Comparison of ENCODE assay signal across 31 cellular contexts in genomic region chrX:46715521-46715920, GRCh38. TPM values are rescaled to one million over a fixed set of nuclear protein-coding genes. Genes with fewer than 3 reads are reported as not detected.
A peak's percentile ranks its signal among the peaks of the same experiment; 100 is the strongest.
DNase-seq lines count a peak whose midpoint lies in the region; ATAC-seq, FAIRE-seq and TF ChIP-seq lines count a peak whose summit lies in the region.
"Had no signal": no experiment of that assay in that cellular context is flagged by ENCODE, and none has a peak within 500 bp of the region (broad histone marks: within the 10 kb centered on the region; RNA-seq: fewer than 3 reads in every experiment).

No MANE protein-coding gene starts in this region.

- H3K27ac Mint-ChIP-seq in activated CD4-positive, alpha-beta memory T cell treated with anti-CD3 and anti-CD28 coated beads, Interleukin-2, amount 10 ng/mL, durations not matched to agents 7 days and 5 days: peak overlapping the region; percentile 47
- H3K27ac Mint-ChIP-seq in activated CD4-positive, alpha-beta memory T cell treated with anti-CD3 and anti-CD28 coated beads for 36 hours: no peak overlapping the region
- H3K27ac Mint-ChIP-seq: effector memory CD8-positive, alpha-beta T cell; naive thymus-derived CD8-positive, alpha-beta T cell had no signal

- no peaks in the 10 kb centered on the region for H3K27me3 Mint-ChIP-seq in activated CD4-positive, alpha-beta memory T cell treated with anti-CD3 and anti-CD28 coated beads, Interleukin-2, amount 10 ng/mL, durations not matched to agents 7 days and 5 days
- no peaks in the 10 kb centered on the region for H3K27me3 Mint-ChIP-seq in activated CD4-positive, alpha-beta memory T cell treated with anti-CD3 and anti-CD28 coated beads for 36 hours
- H3K27me3 Mint-ChIP-seq: naive thymus-derived CD8-positive, alpha-beta T cell had no signal

- H3K4me1 Mint-ChIP-seq in activated CD4-positive, alpha-beta memory T cell treated with anti-CD3 and anti-CD28 coated beads, Interleukin-2, amount 10 ng/mL, durations not matched to agents 7 days and 5 days: peaks cover 65% of the 10 kb centered on the region
- H3K4me1 Mint-ChIP-seq in activated CD4-positive, alpha-beta memory T cell treated with anti-CD3 and anti-CD28 coated beads for 36 hours (ENCODE audit: low read depth): peaks cover 59% of the 10 kb centered on the region

- H3K9me3 ChIP-seq in OCI-LY3 (ENCODE audit: insufficient read depth, low read length): peaks cover 9% of the 10 kb centered on the region; the same call in 1 of the 2 replicates
- H3K9me3 ChIP-seq: BE2C, colonic mucosa, HAP-1, suprapubic skin had no signal

- H3K4me2 ChIP-seq in OCI-LY3 (ENCODE audit: low read length): peak overlapping the region; percentile 63
- H3K4me2 ChIP-seq: PC-9, smooth muscle cell had no signal

- no peak overlapping the region; the same call in 1 of the 2 replicates for H3K27ac ChIP-seq in OCI-LY3 (ENCODE audit: low read length)
- H3K27ac ChIP-seq: colonic mucosa, PC-9, suprapubic skin had no signal

- no peak overlapping the region for H2AFZ ChIP-seq in OCI-LY3 (ENCODE audit: low read depth, low read length)
- H2AFZ ChIP-seq: PC-9 had no signal

- H3K4me3 ChIP-seq in OCI-LY3 (ENCODE audit: low read length): peak overlapping the region; percentile 44; the same call in 1 of the 2 replicates
- H3K4me3 ChIP-seq: colonic mucosa, HAP-1, PC-9, smooth muscle cell, suprapubic skin had no signal

- peak; percentile 96 for FAIRE-seq in GM18507 (lab: Jason Lieb, UNC)
- FAIRE-seq: keratinocyte, urothelium cell line had no signal

- peak overlapping the region; percentile 36 for H3K4me3 Mint-ChIP-seq in activated CD4-positive, alpha-beta memory T cell treated with anti-CD3 and anti-CD28 coated beads, Interleukin-2, amount 10 ng/mL, durations not matched to agents 7 days and 5 days
- no peak overlapping the region for H3K4me3 Mint-ChIP-seq in activated CD4-positive, alpha-beta memory T cell treated with anti-CD3 and anti-CD28 coated beads for 36 hours
- H3K4me3 Mint-ChIP-seq: effector memory CD8-positive, alpha-beta T cell; naive thymus-derived CD8-positive, alpha-beta T cell had no signal

- no peak for DNase-seq in activated CD4-positive, alpha-beta memory T cell treated with anti-CD3 and anti-CD28 coated beads, Interleukin-2, amount 10 ng/mL, durations not matched to agents 7 days and 5 days
- DNase-seq in activated CD4-positive, alpha-beta memory T cell treated with anti-CD3 and anti-CD28 coated beads for 36 hours: no peak
- no peak for DNase-seq in GM18507 (ENCODE audit: extremely low spot score, insufficient read length, low read depth)
- DNase-seq in fibroblast of gingiva (ENCODE audit: low read depth): peak; percentile 1
- DNase-seq in NCI-H446 treated with DMSO at 0.1 percent for 48 hours (lab: John Stamatoyannopoulos, UW): no peak
- no peak for DNase-seq in HEK293T (ENCODE audit: extremely low spot score)
- DNase-seq: activated gamma-delta T cell treated with Interleukin-2 at 50 U/mL for 16 hours; BE2C; colonic mucosa; DMS79; effector memory CD8-positive, alpha-beta T cell; GF-D8; Karpas-422; midbrain; naive thymus-derived CD8-positive, alpha-beta T cell; NCI-H1092; NCI-H187; NCI-H69; PC-9; retina; Right ventricle myocardium superior; stimulated activated CD4-positive, alpha-beta T cell treated with anti-CD3 and anti-CD28 coated beads, Interleukin-2, amount 100 ng/mL, for 24 hours; T1000 had no signal

- H3K27me3 ChIP-seq in OCI-LY3 (ENCODE audit: low read depth, low read length): no peaks in the 10 kb centered on the region
- H3K27me3 ChIP-seq: BE2C, colonic mucosa, suprapubic skin had no signal

- H3K36me3 Mint-ChIP-seq in activated CD4-positive, alpha-beta memory T cell treated with anti-CD3 and anti-CD28 coated beads, Interleukin-2, amount 10 ng/mL, durations not matched to agents 7 days and 5 days (ENCODE audit: low read depth): peaks cover 21% of the 10 kb centered on the region
- peaks cover 4% of the 10 kb centered on the region for H3K36me3 Mint-ChIP-seq in activated CD4-positive, alpha-beta memory T cell treated with anti-CD3 and anti-CD28 coated beads for 36 hours
- H3K36me3 Mint-ChIP-seq: naive thymus-derived CD8-positive, alpha-beta T cell had no signal

- peaks cover 68% of the 10 kb centered on the region for H3K79me2 ChIP-seq in OCI-LY3 (ENCODE audit: low read length)

- H3K4me1 ChIP-seq in OCI-LY3 (ENCODE audit: low read length): peaks cover 77% of the 10 kb centered on the region
- H3K4me1 ChIP-seq: BE2C, colonic mucosa, suprapubic skin had no signal

- peaks cover 10% of the 10 kb centered on the region; the same call in 1 of the 2 replicates for H4K20me1 ChIP-seq in OCI-LY3 (ENCODE audit: insufficient read depth, low read length)

- no peak for TF ChIP-seq CTCF in OCI-LY3 (IDR thresholded peaks at IDR 0.05; ENCODE audit: low read depth, low read length)

- H3K9ac ChIP-seq in OCI-LY3 (ENCODE audit: low read length): 0 out of 2 replicates have a peak overlapping the region, but pooled peaks have one; percentile 9

- no peak for ATAC-seq in GM18868 (IDR thresholded peaks at IDR 0.05; ENCODE audit: unreplicated experiment)
- ATAC-seq: effector memory CD8-positive, alpha-beta T cell; esophagus mucosa; naive thymus-derived CD8-positive, alpha-beta T cell had no signal

- intact Hi-C loops in activated CD4-positive, alpha-beta memory T cell treated with anti-CD3 and anti-CD28 coated beads for 36 hours (cut with micrococcal nuclease): loop anchor here (10.0 kb wide), 1 partner anchor 79 kb away; no protein-coding TSS in a partner anchor

- POLR2A ChIA-PET in activated CD4-positive, alpha-beta memory T cell treated with anti-CD3 and anti-CD28 coated beads, Interleukin-2, amount 10 ng/mL, durations not matched to agents 7 days and 5 days (lab: Charles Lee): interaction anchor here (1.1 kb wide), 1 partner anchor 10 kb away, joined by 3 read pairs; no protein-coding TSS in a partner anchor
- POLR2A ChIA-PET in activated CD4-positive, alpha-beta memory T cell treated with anti-CD3 and anti-CD28 coated beads for 36 hours (lab: Charles Lee): no interaction called here
- POLR2A ChIA-PET in HEK293T (lab: Yijun Ruan, JAX): no interaction called here

- CTCF ChIA-PET in activated CD4-positive, alpha-beta memory T cell treated with anti-CD3 and anti-CD28 coated beads, Interleukin-2, amount 10 ng/mL, durations not matched to agents 7 days and 5 days (lab: Charles Lee): no interaction called here
- CTCF ChIA-PET in activated CD4-positive, alpha-beta memory T cell treated with anti-CD3 and anti-CD28 coated beads for 36 hours (lab: Charles Lee): interaction anchor here (0.8 kb wide), 1 partner anchor 121 kb away, joined by 3 read pairs; no protein-coding TSS in a partner anchor
- CTCF ChIA-PET in HEK293T (lab: Yijun Ruan, JAX): no interaction called here

- peaks cover 3% of the 10 kb centered on the region for H3K9me3 Mint-ChIP-seq in activated CD4-positive, alpha-beta memory T cell treated with anti-CD3 and anti-CD28 coated beads, Interleukin-2, amount 10 ng/mL, durations not matched to agents 7 days and 5 days
- no peaks in the 10 kb centered on the region for H3K9me3 Mint-ChIP-seq in activated CD4-positive, alpha-beta memory T cell treated with anti-CD3 and anti-CD28 coated beads for 36 hours
- H3K9me3 Mint-ChIP-seq: effector memory CD8-positive, alpha-beta T cell had no signal

- H3K36me3 ChIP-seq in OCI-LY3 (replicated peaks; ENCODE audit: low read depth, low read length): peaks cover 11% of the 10 kb centered on the region
- H3K36me3 ChIP-seq: BE2C, colonic mucosa, HAP-1, suprapubic skin had no signal

TF ChIP-seq in HEK293T, 16 proteins besides CTCF, POLR2A, EP300 and RAD21:
- TF ChIP-seq BHLHE40 (IDR thresholded peaks at IDR 0.05; ENCODE audit: borderline replicate concordance) (no peak), NFRKB (IDR thresholded peaks at IDR 0.05) (no peak), ELF4 (IDR thresholded peaks at IDR 0.05) (no peak), SP1 (IDR thresholded peaks at IDR 0.05) (no peak)

RNA-seq across cellular contexts. Expression of gene SLC9A7, which starts 43.4 kb away (rescaled TPM):
- 10 to 100 TPM; 10.8 to 12.0 TPM for total RNA-seq in activated CD4-positive, alpha-beta memory T cell treated with anti-CD3 and anti-CD28 coated beads, Interleukin-2, amount 10 ng/mL, durations not matched to agents 7 days and 5 days
- 10 to 100 TPM; 17.7 to 17.8 TPM for total RNA-seq in activated CD4-positive, alpha-beta memory T cell treated with anti-CD3 and anti-CD28 coated beads for 36 hours
